1 cellular context compared by ENCODE assay signal in the genomic region with DNA sequence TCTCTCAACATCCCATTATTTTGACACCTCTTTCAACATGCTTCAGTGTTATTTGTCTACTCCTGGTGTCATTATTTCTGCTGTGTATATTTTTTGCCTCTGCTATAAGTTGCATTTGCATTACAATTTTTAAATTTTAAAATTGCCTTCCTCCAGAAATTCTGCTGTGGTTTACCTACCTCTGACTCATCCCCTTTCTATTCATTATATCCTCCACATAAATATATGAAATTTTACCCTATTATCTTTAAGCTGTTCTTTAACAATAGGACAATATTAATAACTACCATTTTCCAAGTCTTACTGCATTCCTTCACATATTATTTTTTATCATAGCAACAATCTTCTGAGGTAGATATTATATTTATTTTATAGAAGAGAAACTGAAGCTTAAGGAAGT.
TF ChIP-seq lines count a peak whose summit lies in the region.

No MANE protein-coding gene starts in this region.

TF ChIP-seq in H1, 55 proteins besides CTCF, POLR2A, EP300 and RAD21 (continued from another document):
- no peak for TF ChIP-seq SIN3A (conservative IDR thresholded peaks at IDR 0.05 in 1 of 2, IDR thresholded peaks at IDR 0.05 in 1 of 2; ENCODE audit: low read depth in 1 of 2, low read length in 2 of 2)
TF ChIP-seq in H1: peak in this region for 0.
